ENCODE assay signal across 26 cellular contexts in genomic region chr20:51987812-51988211, GRCh38.
"Had no signal": no experiment of that assay in that cellular context is flagged by ENCODE, and none has a peak within 500 bp of the region (broad histone marks: within the 10 kb centered on the region; RNA-seq: fewer than 3 reads in every experiment).

No MANE protein-coding gene starts in this region.

- H3K4me1 ChIP-seq: colonic mucosa, prostate gland had no signal

- H3K36me3 Mint-ChIP-seq: natural killer cell had no signal

- H3K27ac Mint-ChIP-seq: dendritic cell treated with granulocyte-macrophage colony-stimulating factor and Interleukin-4, amounts not matched to agents 40 ng/mL and 50 ng/mL, for 4 days; natural killer cell had no signal

- H3K9me3 Mint-ChIP-seq: dendritic cell treated with granulocyte-macrophage colony-stimulating factor and Interleukin-4, amounts not matched to agents 40 ng/mL and 50 ng/mL, for 4 days; natural killer cell; neural crest cell; stimulated activated naive CD8-positive, alpha-beta T cell treated with anti-CD3 and anti-CD28 coated beads, Interleukin-15, amount 100 ng/mL, for 72 hours had no signal

- H3K27ac ChIP-seq: colonic mucosa, esophagus squamous epithelium, lower lobe of right lung, neutrophil, prostate gland, suprapubic skin, transverse colon, vagina had no signal

- H3K9me3 ChIP-seq: colonic mucosa, esophagus squamous epithelium, lower lobe of right lung, neutrophil, prostate gland, suprapubic skin, transverse colon, vagina had no signal

- H3K4me3 Mint-ChIP-seq: dendritic cell treated with granulocyte-macrophage colony-stimulating factor and Interleukin-4, amounts not matched to agents 40 ng/mL and 50 ng/mL, for 4 days; natural killer cell; neural crest cell; stimulated activated naive CD8-positive, alpha-beta T cell treated with anti-CD3 and anti-CD28 coated beads, Interleukin-15, amount 100 ng/mL, for 72 hours had no signal

- H3K27me3 Mint-ChIP-seq: dendritic cell treated with granulocyte-macrophage colony-stimulating factor and Interleukin-4, amounts not matched to agents 40 ng/mL and 50 ng/mL, for 4 days had no signal

- H3K4me3 ChIP-seq: colonic mucosa, esophagus squamous epithelium, lower lobe of right lung, prostate gland, suprapubic skin, transverse colon, vagina had no signal

- H3K36me3 ChIP-seq: colonic mucosa, esophagus squamous epithelium, lower lobe of right lung, neutrophil, prostate gland, suprapubic skin, transverse colon, vagina had no signal

- FAIRE-seq: endometrium, frontal cortex, keratinocyte, small intestine had no signal

- H3K27me3 ChIP-seq: colonic mucosa, esophagus squamous epithelium, neutrophil, suprapubic skin, transverse colon, vagina had no signal

- ATAC-seq: left ventricle myocardium superior; lower lobe of right lung; natural killer cell; right cardiac atrium; stimulated activated naive CD8-positive, alpha-beta T cell treated with anti-CD3 and anti-CD28 coated beads, Interleukin-15, amount 100 ng/mL, for 72 hours had no signal

- DNase-seq: colonic mucosa; effector memory CD4-positive, alpha-beta T cell; erythroblast; esophagus squamous epithelium; head of caudate nucleus; left ventricle myocardium superior; lower lobe of right lung; natural killer cell; right cardiac atrium; small intestine; stimulated activated CD4-positive, alpha-beta T cell treated with anti-CD3 and anti-CD28 coated beads, Interleukin-12 subunit alpha, Interleukin-12 subunit beta, amount 100 ng/mL, for 4 hours; stimulated activated CD4-positive, alpha-beta T cell treated with anti-CD3 and anti-CD28 coated beads, Interleukin-1b, Interleukin-23, amount 100 ng/mL, for 48 hours; stimulated activated CD4-positive, alpha-beta T cell treated with anti-CD3 and anti-CD28 coated beads, Interleukin-4, amount 100 ng/mL, for 1 hour; stimulated activated CD8-positive, alpha-beta memory T cell treated with anti-CD3 and anti-CD28 coated beads, Interleukin-4, amount 100 ng/mL, for 48 hours; stimulated activated naive CD4-positive, alpha-beta T cell; stimulated activated naive CD8-positive, alpha-beta T cell treated with anti-CD3 and anti-CD28 coated beads, Interleukin-15, amount 100 ng/mL, for 72 hours; transverse colon had no signal
